Comparison of ENCODE assay signal across 8 cellular contexts in genomic region chr6:86937219-86938079, GRCh38. TPM values are rescaled to one million over a fixed set of nuclear protein-coding genes. Genes with fewer than 3 reads are reported as not detected.
A peak's percentile ranks its signal among the peaks of the same experiment; 100 is the strongest.
DNase-seq lines count a peak whose midpoint lies in the region; ATAC-seq and TF ChIP-seq lines count a peak whose summit lies in the region.

Gene HTR1E, plus strand, starts transcription at chr6:86937528. Its CDS starts 77,807 bp downstream, at chr6:87015335.

- peak within 1 kb of the TSS; percentile 73 for H3K4me3 Mint-ChIP-seq in WTC11

- ATAC-seq in DND-41 (ENCODE audit: insufficient read depth, low read depth) (no peak), GM21367 (IDR thresholded peaks at IDR 0.05; ENCODE audit: unreplicated experiment) (peak; percentile 65), WTC11 (peak; percentile 63), left ventricle myocardium superior (peak; percentile 55), HG02763 (IDR thresholded peaks at IDR 0.05; ENCODE audit: unreplicated experiment) (no peak)

- no peaks in the 10 kb centered on the region for H3K9me3 Mint-ChIP-seq in WTC11

- intact Hi-C loops in left ventricle myocardium superior (cut with micrococcal nuclease), result no loop called here

- DNase-seq in DND-41 (no peak), M059J (ENCODE audit: low read depth) (peak; percentile 3), WTC11 (ENCODE audit: low spot score) (no peak), left ventricle myocardium superior (no peak), A172 (ENCODE audit: low spot score) (no peak)

- peaks cover 45% of the 10 kb centered on the region for H3K27me3 Mint-ChIP-seq in WTC11 (ENCODE audit: low read depth)

- H2AFZ ChIP-seq in DND-41 (ENCODE audit: low read depth, low read length), result no peak within 1 kb of the TSS

- H3K9ac ChIP-seq in DND-41 (ENCODE audit: low read depth, low read length) (no peak within 1 kb of the TSS), rectal smooth muscle tissue (ENCODE audit: low read length) (no peak within 1 kb of the TSS)

- H3K4me3 ChIP-seq in DND-41 (ENCODE audit: low read depth in 1 of 2, low read length in 2 of 2), result no peak within 1 kb of the TSS
- H3K4me3 ChIP-seq in rectal smooth muscle tissue (ENCODE audit: low read length), result peak within 1 kb of the TSS; percentile 48

- no peaks in the 10 kb centered on the region for H3K36me3 ChIP-seq in DND-41 (ENCODE audit: insufficient read depth, low read length)
- no peaks in the 10 kb centered on the region for H3K36me3 ChIP-seq in rectal smooth muscle tissue (ENCODE audit: control insufficient read depth, insufficient read depth, low read length)

- H4K20me1 ChIP-seq in DND-41 (ENCODE audit: insufficient read depth, low read length), result no peaks in the 10 kb centered on the region

- CTCF ChIA-PET in WTC11 (lab: Charles Lee), result interaction anchor here (0.6 to 4.5 kb wide), 22 partner anchors 9 to 1015 kb away, joined by 3 to 49 read pairs (median 3); no protein-coding TSS in a partner anchor

- H3K27me3 ChIP-seq in DND-41 (ENCODE audit: insufficient read depth, low read length, poor library complexity) (peaks cover 3% of the 10 kb centered on the region), rectal smooth muscle tissue (ENCODE audit: control insufficient read depth, insufficient read depth, low read length) (peaks cover 4% of the 10 kb centered on the region)

- H3K27ac ChIP-seq in DND-41 (ENCODE audit: low read length), result no peak within 1 kb of the TSS
- H3K27ac ChIP-seq in rectal smooth muscle tissue (ENCODE audit: low read depth, low read length), result no peak within 1 kb of the TSS

- POLR2A ChIA-PET in WTC11 (lab: Charles Lee), result no interaction called here

- H3K36me3 Mint-ChIP-seq in WTC11, result no peaks in the 10 kb centered on the region

- TF ChIP-seq CTCF in DND-41 (IDR thresholded peaks at IDR 0.05; ENCODE audit: borderline replicate concordance, extremely low read depth, low read length, poor library complexity, severe bottlenecking) (peak; percentile 27), WTC11 (IDR thresholded peaks at IDR 0.05) (peak; percentile 72)

- no peaks in the 10 kb centered on the region for H3K9me3 ChIP-seq in DND-41 (ENCODE audit: insufficient read depth, low read length, severe bottlenecking)

- H3K27ac Mint-ChIP-seq in WTC11, result no peak within 1 kb of the TSS

- no peaks in the 10 kb centered on the region for H3K4me1 ChIP-seq in DND-41 (ENCODE audit: insufficient read depth, low read length)
- no peaks in the 10 kb centered on the region for H3K4me1 ChIP-seq in rectal smooth muscle tissue (ENCODE audit: control insufficient read depth, insufficient read depth, low read length)

- peaks cover 13% of the 10 kb centered on the region for H3K4me1 Mint-ChIP-seq in WTC11

- no peak within 1 kb of the TSS for H3K4me2 ChIP-seq in DND-41 (ENCODE audit: insufficient read depth, low read length)

- H3K79me2 ChIP-seq in DND-41 (ENCODE audit: insufficient read depth, low read length), result no peaks in the 10 kb centered on the region

TF ChIP-seq in WTC11, 78 proteins besides CTCF, POLR2A, EP300 and RAD21 (continues in another document):
- TF ChIP-seq SOX15 (CRISPR knock-in tag; IDR thresholded peaks at IDR 0.05), result no peak
- TF ChIP-seq RORB (CRISPR knock-in tag; IDR thresholded peaks at IDR 0.05), result no peak
- TF ChIP-seq ERG (CRISPR knock-in tag; IDR thresholded peaks at IDR 0.05), result no peak
- peak; percentile 56; the same call in 1 of the 2 replicates for TF ChIP-seq PRDM15 (CRISPR knock-in tag; IDR thresholded peaks at IDR 0.05)
- TF ChIP-seq ZNF423 (CRISPR knock-in tag; IDR thresholded peaks at IDR 0.05), result peak; percentile 50; the same call in 1 of the 2 replicates
- no peak for TF ChIP-seq ZBTB21 (CRISPR knock-in tag; IDR thresholded peaks at IDR 0.05; ENCODE audit: borderline replicate concordance)
- TF ChIP-seq ATF6 (CRISPR knock-in tag; IDR thresholded peaks at IDR 0.05), result no peak
- no peak for TF ChIP-seq GTF2I (CRISPR knock-in tag; conservative IDR thresholded peaks at IDR 0.05)
- TF ChIP-seq TEAD4 (CRISPR knock-in tag; IDR thresholded peaks at IDR 0.05), result no peak
- TF ChIP-seq ZNF281 (CRISPR knock-in tag; IDR thresholded peaks at IDR 0.05), result no peak
- no peak for TF ChIP-seq E2F4 (CRISPR knock-in tag; IDR thresholded peaks at IDR 0.05; ENCODE audit: borderline replicate concordance, low read depth)

RNA-seq across cellular contexts. Expression of gene HTR1E, which starts in this region (rescaled TPM):
- total RNA-seq in M059J (2014; rRNA removed; shearing (Covaris generic)), result not detected in 2 replicates
- total RNA-seq in WTC11 (2021), result 0.09 TPM in 2 of 3 replicates, not detected in the other
- total RNA-seq in left ventricle myocardium superior, result not detected
- not detected in 2 replicates for total RNA-seq in A172 (2014; rRNA removed; shearing (Covaris generic))

Comparison
In these comparisons a context has a peak if more than half of its experiments do, and no peak if none do; other contexts are left out.
1. Peak in DNase-seq in M059J; RNA of the gene not detected or under 1 TPM.
2. Peak in ATAC-seq in WTC11; RNA of the gene not detected or under 1 TPM.
3. Peak in ATAC-seq in left ventricle myocardium superior; RNA of the gene not detected or under 1 TPM.